20 cellular contexts compared by ENCODE assay signal in the genomic region with DNA sequence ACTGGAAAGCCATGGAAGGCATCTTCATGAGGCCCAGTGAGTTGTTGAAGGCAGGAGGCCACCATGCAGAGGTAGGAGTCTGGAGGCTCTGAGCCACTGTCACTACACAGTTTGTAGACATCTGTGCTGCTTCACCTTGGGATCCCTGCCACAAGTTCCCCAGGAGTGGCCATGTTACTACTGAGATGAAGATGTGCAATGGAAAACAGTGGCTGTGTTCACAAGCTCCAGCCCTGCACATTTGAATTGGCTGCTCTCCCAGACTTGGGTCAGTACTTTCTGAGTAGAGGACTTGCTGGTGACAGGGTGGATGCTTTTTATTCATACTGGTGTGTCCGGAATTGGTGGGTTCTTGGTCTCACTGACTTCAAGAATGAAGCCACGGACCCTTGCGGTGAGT.
DNase-seq lines count a peak whose midpoint lies in the region; ATAC-seq and TF ChIP-seq lines count a peak whose summit lies in the region.
"Had no signal": no experiment of that assay in that cellular context is flagged by ENCODE, and none has a peak within 500 bp of the region (broad histone marks: within the 10 kb centered on the region; RNA-seq: fewer than 3 reads in every experiment).

No MANE protein-coding gene starts in this region.

- H3K27me3 ChIP-seq in Caco-2 (replicated peaks; ENCODE audit: control insufficient read depth, insufficient read depth, low read length) (no peaks in the 10 kb centered on the region), spleen (replicated peaks in 1 of 7) (no peaks in the 10 kb centered on the region)

- H3K9me3 Mint-ChIP-seq in Caco-2 (ENCODE audit: unreplicated experiment) = peaks cover 20% of the 10 kb centered on the region
- no peaks in the 10 kb centered on the region for H3K9me3 Mint-ChIP-seq in central memory CD8-positive, alpha-beta T cell
- peaks cover 56% of the 10 kb centered on the region for H3K9me3 Mint-ChIP-seq in nephron progenitor cell

- H3K27me3 Mint-ChIP-seq in Caco-2 (ENCODE audit: insufficient read depth, unreplicated experiment) (no peaks in the 10 kb centered on the region), nephron progenitor cell (ENCODE audit: low read depth, poor library complexity) (peaks cover 6% of the 10 kb centered on the region)
- no peaks in the 10 kb centered on the region for H3K27me3 Mint-ChIP-seq in central memory CD8-positive, alpha-beta T cell
- H3K27me3 Mint-ChIP-seq: B cell; CD4-positive, alpha-beta memory T cell had no signal

- no peak for TF ChIP-seq POLR2A in spleen (IDR thresholded peaks at IDR 0.05)

- no peak overlapping the region for H3K4me3 Mint-ChIP-seq in Caco-2 (ENCODE audit: unreplicated experiment)
- H3K4me3 Mint-ChIP-seq in central memory CD8-positive, alpha-beta T cell = no peak overlapping the region
- no peak overlapping the region for H3K4me3 Mint-ChIP-seq in nephron progenitor cell
- H3K4me3 Mint-ChIP-seq: B cell; CD4-positive, alpha-beta memory T cell; GM23338 had no signal

- WGBS in spleen, 5 donors = 85 to 100% (median 98%) methylated on average over 3 of the region's 3 CpGs

- peak overlapping the region; percentile 63 for H3K27ac Mint-ChIP-seq in Caco-2 (ENCODE audit: unreplicated experiment)
- H3K27ac Mint-ChIP-seq in central memory CD8-positive, alpha-beta T cell (ENCODE audit: low read depth) = peak overlapping the region; percentile 44
- peak overlapping the region; percentile 92 for H3K27ac Mint-ChIP-seq in nephron progenitor cell
- H3K27ac Mint-ChIP-seq: GM23338 had no signal

- CTCF ChIA-PET in Caco-2 (lab: Charles Lee) = no interaction called here

- H3K4me1 Mint-ChIP-seq in Caco-2 (ENCODE audit: low read depth, unreplicated experiment) (peaks cover 11% of the 10 kb centered on the region), nephron progenitor cell (peaks cover 11% of the 10 kb centered on the region)
- peaks cover 7% of the 10 kb centered on the region for H3K4me1 Mint-ChIP-seq in central memory CD8-positive, alpha-beta T cell

- H3K9me3 ChIP-seq in Caco-2 = peaks cover 18% of the 10 kb centered on the region; the same call in 1 of the 2 replicates
- H3K9me3 ChIP-seq in spleen = peaks cover 0 to 24% (median 14%) of the 10 kb centered on the region in 8 donors

- H3K4me1 ChIP-seq in Caco-2 (peaks cover 10% of the 10 kb centered on the region; the same call in 1 of the 2 replicates), spleen (peaks cover 0 to 49% (median 21%) of the 10 kb centered on the region in 6 donors)

- TF ChIP-seq CTCF in Caco-2 (IDR thresholded peaks at IDR 0.05; ENCODE audit: insufficient read depth in 1 of 2, low read depth in 1 of 2, low read length in 1 of 2, severe bottlenecking in 1 of 2, unreplicated experiment in 1 of 2) (no peak), nephron progenitor cell (IDR thresholded peaks at IDR 0.05) (no peak), spleen (IDR thresholded peaks at IDR 0.05 in 8 of 11, conservative IDR thresholded peaks at IDR 0.05 in 3 of 11) (no peak)

- H3K27ac ChIP-seq in spleen = peak overlapping the region in 1 of 8 donors; percentile 85

- no peak for ATAC-seq in central memory CD8-positive, alpha-beta T cell (replicated peaks; ENCODE audit: extremely low read depth, poor library complexity, severe bottlenecking)
- ATAC-seq in GM21619 (IDR thresholded peaks at IDR 0.05; ENCODE audit: unreplicated experiment) = no peak
- ATAC-seq: GM23338, HCT116 had no signal

- H3K36me3 Mint-ChIP-seq in Caco-2 (ENCODE audit: insufficient read depth, unreplicated experiment) (peaks cover 21% of the 10 kb centered on the region), nephron progenitor cell (ENCODE audit: low read depth) (peaks cover 15% of the 10 kb centered on the region)
- no peaks in the 10 kb centered on the region for H3K36me3 Mint-ChIP-seq in central memory CD8-positive, alpha-beta T cell (ENCODE audit: insufficient read depth)

- intact Hi-C loops in Caco-2 (cut with micrococcal nuclease; ENCODE audit: unreplicated experiment) (no loop called here), spleen (cut with DNase I; ENCODE audit: low total_unique reads) (no loop called here)

- BruUV-seq in Caco-2 (replicated peaks; lab: Mats Ljungman, UMichigan) = no TSS peak

- H3K36me3 ChIP-seq in Caco-2 (ENCODE audit: control insufficient read depth, insufficient read depth, low read length) (no peaks in the 10 kb centered on the region), spleen (no peaks in the 10 kb centered on the region)

- DNase-seq in Ammon's horn (ENCODE audit: low spot score) (peak; percentile 45), Caco-2 (no peak), nephron progenitor cell (no peak), spleen (no peak), glomerular visceral epithelial cell (ENCODE audit: extremely low spot score) (no peak)
- DNase-seq in central memory CD8-positive, alpha-beta T cell (ENCODE audit: low spot score in 2 of 2) = no peak
- DNase-seq: ACHN; CD4-positive, alpha-beta memory T cell; NCI-H1105 treated with DMSO at 0.1 percent for 48 hours; NCI-H1694 treated with DMSO at 0.1 percent for 48 hours; NCI-H2107; NCI-H226; NCI-H526; NK-92 treated with Interleukin-12 subunit alpha and Interleukin-12 subunit beta, amount 100 ng/mL, for 24 hours; OCI-M1; RPMI8226 had no signal

- H3K4me3 ChIP-seq in Caco-2 (ENCODE audit: low read depth, low read length) = no peak overlapping the region
- no peak overlapping the region for H3K4me3 ChIP-seq in spleen
- H3K4me3 ChIP-seq: GM23338 had no signal

- POLR2A ChIA-PET in Caco-2 (lab: Charles Lee) = no interaction called here
